26 cellular contexts compared by ENCODE assay signal in genomic region chrX:6446588-6446987, GRCh38.
"Had no signal": no experiment of that assay in that cellular context is flagged by ENCODE, and none has a peak within 500 bp of the region (broad histone marks: within the 10 kb centered on the region; RNA-seq: fewer than 3 reads in every experiment).

No MANE protein-coding gene starts in this region.

- H3K9me3 Mint-ChIP-seq: nephron; stimulated activated naive CD8-positive, alpha-beta T cell treated with anti-CD3 and anti-CD28 coated beads, Interleukin-15, amount 100 ng/mL, for 72 hours had no signal

- H3K27ac ChIP-seq: heart right ventricle, hepatocyte, lower lobe of right lung, right atrium auricular region, right lobe of liver, testis, thyroid gland, transverse colon, upper lobe of left lung, vagina had no signal

- DNase-seq: heart right ventricle; kidney glomerular epithelial cell; left cardiac atrium; lower lobe of right lung; mammary epithelial cell; mesenchymal stem cell; naive thymus-derived CD8-positive, alpha-beta T cell; nucleus accumbens; right lobe of liver; stimulated activated CD4-positive, alpha-beta T cell treated with anti-CD3 and anti-CD28 coated beads, Interleukin-12 subunit alpha, Interleukin-12 subunit beta, amount 100 ng/mL, for 4 hours; stimulated activated CD4-positive, alpha-beta T cell treated with anti-CD3 and anti-CD28 coated beads, Interleukin-15, amount 100 ng/mL, for 24 hours; stimulated activated CD4-positive, alpha-beta T cell treated with anti-CD3 and anti-CD28 coated beads, Interleukin-2, amount 100 ng/mL, for 24 hours; stimulated activated CD4-positive, alpha-beta T cell treated with anti-CD3 and anti-CD28 coated beads, Interleukin-4, amount 100 ng/mL, for 1 hour; stimulated activated naive CD4-positive, alpha-beta T cell treated with Interleukin-2 at 50 U/mL for 16 hours; stimulated activated naive CD8-positive, alpha-beta T cell treated with anti-CD3 and anti-CD28 coated beads, Interleukin-15, amount 100 ng/mL, for 72 hours; testis; thyroid gland; transverse colon; upper lobe of left lung had no signal

- H3K4me3 Mint-ChIP-seq: naive thymus-derived CD8-positive, alpha-beta T cell; nephron; neural crest cell; stimulated activated naive CD8-positive, alpha-beta T cell treated with anti-CD3 and anti-CD28 coated beads, Interleukin-15, amount 100 ng/mL, for 72 hours had no signal

- H3K36me3 Mint-ChIP-seq: naive thymus-derived CD8-positive, alpha-beta T cell had no signal

- H3K9me3 ChIP-seq: heart right ventricle, lower lobe of right lung, right atrium auricular region, right lobe of liver, testis, thyroid gland, transverse colon, upper lobe of left lung, vagina had no signal

- H3K36me3 ChIP-seq: heart right ventricle, lower lobe of right lung, right atrium auricular region, right lobe of liver, thyroid gland, transverse colon, upper lobe of left lung, vagina had no signal

- H3K4me3 ChIP-seq: heart right ventricle, hepatocyte, lower lobe of right lung, right atrium auricular region, right lobe of liver, testis, thyroid gland, transverse colon, upper lobe of left lung, vagina had no signal

- H3K4me1 ChIP-seq: heart right ventricle, lower lobe of right lung, right atrium auricular region, right lobe of liver, testis, thyroid gland, transverse colon, upper lobe of left lung, vagina had no signal

- H3K4me1 Mint-ChIP-seq: naive thymus-derived CD8-positive, alpha-beta T cell; neural crest cell; stimulated activated naive CD8-positive, alpha-beta T cell treated with anti-CD3 and anti-CD28 coated beads, Interleukin-15, amount 100 ng/mL, for 72 hours had no signal

- ATAC-seq: heart right ventricle; left cardiac atrium; left lobe of liver; naive thymus-derived CD8-positive, alpha-beta T cell; right lobe of liver; stimulated activated naive CD8-positive, alpha-beta T cell treated with anti-CD3 and anti-CD28 coated beads, Interleukin-15, amount 100 ng/mL, for 72 hours had no signal

- H3K27me3 ChIP-seq: heart right ventricle, hepatocyte, right atrium auricular region, right lobe of liver, testis, thyroid gland, transverse colon, upper lobe of left lung, vagina had no signal

- H3K27ac Mint-ChIP-seq: nephron; progenitor cell of endocrine pancreas; stimulated activated naive CD8-positive, alpha-beta T cell treated with anti-CD3 and anti-CD28 coated beads, Interleukin-15, amount 100 ng/mL, for 72 hours had no signal
